In genomic region chr15:78540955-78541743, GRCh38 we compare ENCODE assay signal across 8 cellular contexts. TPM values are rescaled to one million over a fixed set of nuclear protein-coding genes. Genes with fewer than 3 reads are reported as not detected.
A peak's percentile ranks its signal among the peaks of the same experiment; 100 is the strongest.
DNase-seq lines count a peak whose midpoint lies in the region; ATAC-seq and TF ChIP-seq lines count a peak whose summit lies in the region.

No MANE protein-coding gene starts in this region.

- H3K9me3 ChIP-seq in ascending aorta (no peaks in the 10 kb centered on the region), stomach smooth muscle (ENCODE audit: control insufficient read depth in 2 of 2, low read length in 2 of 2) (no peaks in the 10 kb centered on the region)

- H3K4me3 ChIP-seq in GM08714 (ENCODE audit: low read length) (peak overlapping the region; percentile 92), ascending aorta (peak overlapping the region; percentile 76 to 94), stomach smooth muscle (ENCODE audit: low read length in 2 of 2) (peak overlapping the region; percentile 95 to 99)

- ATAC-seq in GM21528 (IDR thresholded peaks at IDR 0.05; ENCODE audit: low FRiP score, unreplicated experiment) (no peak), GM18867 (IDR thresholded peaks at IDR 0.05; ENCODE audit: unreplicated experiment) (no peak), HG02678 (IDR thresholded peaks at IDR 0.05; ENCODE audit: unreplicated experiment) (no peak)

- H3K27me3 ChIP-seq in ascending aorta (no peaks in the 10 kb centered on the region), stomach smooth muscle (ENCODE audit: control insufficient read depth in 1 of 2, insufficient read depth in 2 of 2, low read length in 2 of 2) (no peaks in the 10 kb centered on the region)

- H3K9ac ChIP-seq in stomach smooth muscle (ENCODE audit: low read length in 2 of 2), result peak overlapping the region; percentile 95 to 96

- H3K27ac ChIP-seq in ascending aorta, result peak overlapping the region; percentile 95 to 97
- peak overlapping the region; percentile 93 for H3K27ac ChIP-seq in stomach smooth muscle (ENCODE audit: low read length)

- peaks cover 24 to 28% of the 10 kb centered on the region in 2 donors for H3K36me3 ChIP-seq in ascending aorta
- H3K36me3 ChIP-seq in stomach smooth muscle (ENCODE audit: control insufficient read depth in 2 of 2, insufficient read depth in 2 of 2, low read length in 2 of 2), result peaks cover 19 to 21% of the 10 kb centered on the region in 2 donors

- DNase-seq in MV-4-11 (lab: John Stamatoyannopoulos, UW), result peak; percentile 70
- no peak for DNase-seq in ascending aorta (ENCODE audit: low spot score in 2 of 2)
- DNase-seq in iris pigment epithelial cell (ENCODE audit: low read depth), result peak; percentile 12

- H3K4me1 ChIP-seq in ascending aorta (peaks cover 0 to 11% of the 10 kb centered on the region in 2 donors), stomach smooth muscle (ENCODE audit: control insufficient read depth, insufficient read depth, low read length) (peaks cover 5% of the 10 kb centered on the region)

- intact Hi-C loops in ascending aorta (cut with DNase I), result loop anchor here (1.0 kb wide), 2 partner anchors 24 to 34 kb away; partner anchors contain the start of genes CHRNA5 and HYKK

- no peak for TF ChIP-seq CTCF in ascending aorta (IDR thresholded peaks at IDR 0.05)

RNA-seq across cellular contexts. Expression of gene PSMA4, which starts 0.9 kb away (rescaled TPM):
- total RNA-seq in ascending aorta, result 94.7 TPM

RNA-seq across cellular contexts. Expression of gene CHRNA5, which starts 24.2 kb away (rescaled TPM):
- total RNA-seq in ascending aorta, result not detected

RNA-seq across cellular contexts. Expression of gene HYKK, which starts 33.8 kb away (rescaled TPM):
- 9.0 TPM for total RNA-seq in ascending aorta

Comparison
In these comparisons a context has a peak if more than half of its experiments do, and no peak if none do; other contexts are left out.
1. DNase-seq: peak in MV-4-11 (single experiment) and iris pigment epithelial cell (single experiment); none in ascending aorta (0 of 2).
2. Peak in every context shown above with its lines, with median percentiles within 50 percentile points of each other: H3K4me3 ChIP-seq.